In the genomic region with DNA sequence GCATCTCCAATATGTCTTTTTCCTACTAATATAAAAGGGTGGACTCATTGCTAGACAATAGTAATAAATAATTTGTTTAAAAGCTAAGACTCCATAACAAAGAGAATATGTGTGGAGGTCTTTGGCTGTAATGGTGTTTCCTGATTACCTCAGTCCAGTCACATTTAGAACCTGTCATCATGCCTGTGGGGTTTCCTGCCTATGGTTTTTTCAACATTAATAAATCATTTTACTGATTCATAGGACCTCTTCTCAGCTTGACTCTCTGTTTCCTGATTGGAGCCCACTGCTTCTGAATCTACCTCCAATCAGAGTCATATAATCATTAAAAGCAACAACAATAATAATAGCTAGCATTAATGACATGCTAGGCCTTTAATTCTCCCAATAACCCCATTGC, we compare ENCODE assay signal across 21 cellular contexts.
"Had no signal": no experiment of that assay in that cellular context is flagged by ENCODE, and none has a peak within 500 bp of the region (broad histone marks: within the 10 kb centered on the region; RNA-seq: fewer than 3 reads in every experiment).

No MANE protein-coding gene starts in this region.

- H3K4me2 ChIP-seq: smooth muscle cell had no signal

- H3K9me3 ChIP-seq: pancreas, suprapubic skin, thyroid gland had no signal

- ATAC-seq: effector memory CD8-positive, alpha-beta T cell; heart right ventricle; left cardiac atrium; pancreas; right cardiac atrium; stimulated activated effector memory CD8-positive, alpha-beta T cell treated with anti-CD3 and anti-CD28 coated beads, Interleukin-12 subunit alpha, Interleukin-12 subunit beta, amount 100 ng/mL, for 72 hours; stimulated activated naive CD8-positive, alpha-beta T cell treated with anti-CD3 and anti-CD28 coated beads, Interleukin-15, Interleukin-2, amounts not matched to agents 100 U/mL and 50 U/mL, for 24 hours had no signal

- DNase-seq: cortex of kidney; effector memory CD8-positive, alpha-beta T cell; erythroblast; foreskin melanocyte; heart right ventricle; islet precursor cell; left cardiac atrium; left ventricle myocardium inferior; mesendoderm; naive B cell; occipital lobe; pancreas; right cardiac atrium; stimulated activated CD4-positive, alpha-beta T cell treated with anti-CD3 and anti-CD28 coated beads, Interleukin-2, amount 100 ng/mL, for 48 hours; stimulated activated naive CD8-positive, alpha-beta T cell treated with anti-CD3 and anti-CD28 coated beads, Interleukin-15, Interleukin-2, amounts not matched to agents 100 U/mL and 50 U/mL, for 24 hours; thyroid gland had no signal

- H3K4me3 ChIP-seq: heart right ventricle, left ventricle myocardium inferior, lung, pancreas, smooth muscle cell, suprapubic skin, thyroid gland had no signal

- H3K4me1 ChIP-seq: left ventricle myocardium inferior, thyroid gland had no signal

- H3K27ac ChIP-seq: heart right ventricle, left ventricle myocardium inferior, pancreas, suprapubic skin, thyroid gland had no signal

- H3K36me3 ChIP-seq: heart right ventricle, left ventricle myocardium inferior, pancreas, suprapubic skin, thyroid gland had no signal

- FAIRE-seq: pancreas, urothelium cell line had no signal

- H3K27me3 ChIP-seq: heart right ventricle, pancreas, suprapubic skin, thyroid gland had no signal
